11 cellular contexts compared by ENCODE assay signal in the genomic region with DNA sequence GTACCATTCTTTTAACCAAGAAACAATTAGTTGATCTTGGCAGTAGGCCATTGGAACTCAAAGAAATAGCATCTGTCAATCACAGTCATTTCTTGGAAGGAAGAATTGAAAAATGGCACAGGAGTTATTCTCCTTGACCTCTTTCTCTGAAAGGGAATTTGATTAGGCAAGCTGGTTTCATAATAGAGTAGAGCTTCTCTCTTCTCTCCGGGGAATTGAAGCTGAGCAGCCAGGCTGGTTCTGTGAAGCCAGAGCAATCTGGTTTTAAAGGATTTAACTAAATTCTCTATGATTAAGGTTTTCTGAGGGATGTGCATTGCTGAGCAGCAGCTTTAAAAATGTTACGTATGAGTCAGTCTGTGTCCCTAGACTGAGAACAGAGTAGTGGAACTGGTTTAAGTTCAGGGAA.
A peak's percentile ranks its signal among the peaks of the same experiment; 100 is the strongest.
DNase-seq lines count a peak whose midpoint lies in the region; ATAC-seq, FAIRE-seq and TF ChIP-seq lines count a peak whose summit lies in the region.
"Had no signal": no experiment of that assay in that cellular context is flagged by ENCODE, and none has a peak within 500 bp of the region (broad histone marks: within the 10 kb centered on the region; RNA-seq: fewer than 3 reads in every experiment).

No MANE protein-coding gene starts in this region.

- H3K4me1 Mint-ChIP-seq in neural progenitor cell = peaks cover 40% of the 10 kb centered on the region
- H3K4me1 Mint-ChIP-seq: memory B cell had no signal

- FAIRE-seq in D721Med (lab: Jason Lieb, UNC) = peak; percentile 91
- FAIRE-seq in GM19239 (lab: Jason Lieb, UNC) = no peak

- H3K36me3 Mint-ChIP-seq in neural progenitor cell = peaks cover 6% of the 10 kb centered on the region
- H3K36me3 Mint-ChIP-seq: memory B cell had no signal

- H3K4me3 ChIP-seq in epithelial cell of esophagus (ENCODE audit: low read length) = no peak overlapping the region
- no peak overlapping the region for H3K4me3 ChIP-seq in neural progenitor cell
- H3K4me3 ChIP-seq: Peyer's patch had no signal

- peak overlapping the region; percentile 55 for H3K4me3 Mint-ChIP-seq in neural progenitor cell
- H3K4me3 Mint-ChIP-seq: dendritic cell treated with granulocyte-macrophage colony-stimulating factor and Interleukin-4, amounts not matched to agents 40 ng/mL and 50 ng/mL, for 4 days; memory B cell had no signal

- no peak overlapping the region for H2AFZ ChIP-seq in neural progenitor cell (replicated peaks)

- peaks cover 8% of the 10 kb centered on the region for H4K20me1 ChIP-seq in neural progenitor cell (ENCODE audit: low read depth)

- H3K4me2 ChIP-seq in neural progenitor cell = no peak overlapping the region

- peaks cover 12% of the 10 kb centered on the region for H3K4me1 ChIP-seq in neural progenitor cell
- H3K4me1 ChIP-seq: Peyer's patch had no signal

- TF ChIP-seq CTCF in D721Med (IDR thresholded peaks at IDR 0.05; ENCODE audit: insufficient read depth, missing control alignments) (no peak), epithelial cell of esophagus (IDR thresholded peaks at IDR 0.05; ENCODE audit: insufficient read depth, low read depth, low read length, missing control alignments) (no peak), neural progenitor cell (IDR thresholded peaks at IDR 0.05) (no peak)

- no peaks in the 10 kb centered on the region for H3K27me3 Mint-ChIP-seq in neural progenitor cell (ENCODE audit: insufficient read depth, low read depth)
- H3K27me3 Mint-ChIP-seq: dendritic cell treated with granulocyte-macrophage colony-stimulating factor and Interleukin-4, amounts not matched to agents 40 ng/mL and 50 ng/mL, for 4 days; memory B cell had no signal

- ATAC-seq in GM21717 (IDR thresholded peaks at IDR 0.05; ENCODE audit: unreplicated experiment) = no peak

- H3K9me3 ChIP-seq in neural progenitor cell (ENCODE audit: low read depth) = no peaks in the 10 kb centered on the region
- H3K9me3 ChIP-seq: Peyer's patch had no signal

- H3K36me3 ChIP-seq in neural progenitor cell = no peaks in the 10 kb centered on the region
- H3K36me3 ChIP-seq: Peyer's patch had no signal

- no peaks in the 10 kb centered on the region for H3K79me2 ChIP-seq in neural progenitor cell (ENCODE audit: low read depth)

- DNase-seq in D721Med (ENCODE audit: insufficient read length, low spot score) (no peak), NCI-H446 treated with DMSO at 0.1 percent for 48 hours (lab: John Stamatoyannopoulos, UW) (peak; percentile 52), epithelial cell of esophagus (ENCODE audit: low read depth) (peak; percentile 78), neural progenitor cell (ENCODE audit: low spot score) (peak; percentile 27), foreskin melanocyte (no peak), NCI-H774 (lab: John Stamatoyannopoulos, UW) (no peak), GM19239 (ENCODE audit: insufficient read length, low spot score) (no peak)
- DNase-seq: Peyer's patch had no signal

- H3K27ac ChIP-seq in neural progenitor cell = no peak overlapping the region
- H3K27ac ChIP-seq: Peyer's patch had no signal

- no peaks in the 10 kb centered on the region for H3K9me3 Mint-ChIP-seq in neural progenitor cell
- H3K9me3 Mint-ChIP-seq: dendritic cell treated with granulocyte-macrophage colony-stimulating factor and Interleukin-4, amounts not matched to agents 40 ng/mL and 50 ng/mL, for 4 days; memory B cell had no signal

- H3K9ac ChIP-seq in neural progenitor cell = no peak overlapping the region

- H3K27ac Mint-ChIP-seq in neural progenitor cell = peak overlapping the region; percentile 97
- H3K27ac Mint-ChIP-seq: dendritic cell treated with granulocyte-macrophage colony-stimulating factor and Interleukin-4, amounts not matched to agents 40 ng/mL and 50 ng/mL, for 4 days; memory B cell had no signal

- peaks cover 23% of the 10 kb centered on the region for H3F3A ChIP-seq in neural progenitor cell (ENCODE audit: low read depth)

- H3K27me3 ChIP-seq in neural progenitor cell = no peaks in the 10 kb centered on the region
- H3K27me3 ChIP-seq: Peyer's patch had no signal

Comparison
In these comparisons a context has a peak if more than half of its experiments do, and no peak if none do; other contexts are left out.
1. DNase-seq: peak in NCI-H446 treated with DMSO at 0.1 percent for 48 hours (single experiment), epithelial cell of esophagus (single experiment) and neural progenitor cell (single experiment); none in D721Med (single experiment), foreskin melanocyte (single experiment), NCI-H774 (single experiment) and GM19239 (single experiment).